23 cellular contexts compared by ENCODE assay signal in genomic region chr2:15670981-15671380, GRCh38.
"Had no signal": no experiment of that assay in that cellular context is flagged by ENCODE, and none has a peak within 500 bp of the region (broad histone marks: within the 10 kb centered on the region; RNA-seq: fewer than 3 reads in every experiment).

No MANE protein-coding gene starts in this region.

- H3K4me3 Mint-ChIP-seq: endodermal cell had no signal

- DNase-seq: colonic mucosa; cortex of kidney; dorsolateral prefrontal cortex; effector CD4-positive, alpha-beta T cell; effector memory CD4-positive, alpha-beta T cell; endodermal cell; erythroblast; esophagus squamous epithelium; foreskin fibroblast; foreskin melanocyte; gastrocnemius medialis; glutamatergic neuron; head of caudate nucleus; heart right ventricle; hippocampal formation; left cardiac atrium; left lung; left ventricle myocardium superior; lower lobe of right lung; mesendoderm; midbrain had no signal

- H3K9me3 ChIP-seq: colonic mucosa, esophagus squamous epithelium, gastrocnemius medialis, heart right ventricle, left lung, lower lobe of right lung had no signal

- H3K4me1 ChIP-seq: colonic mucosa, gastrocnemius medialis, left lung had no signal

- H3K4me3 ChIP-seq: colonic mucosa, dorsolateral prefrontal cortex, esophagus squamous epithelium, gastrocnemius medialis, heart right ventricle, left lung, lower lobe of right lung had no signal

- H3K27ac ChIP-seq: colonic mucosa, dorsolateral prefrontal cortex, epithelial cell of prostate, esophagus squamous epithelium, gastrocnemius medialis, left lung, lower lobe of right lung had no signal

- H3K27me3 ChIP-seq: colonic mucosa, esophagus squamous epithelium, gastrocnemius medialis, left lung had no signal

- H3K27ac Mint-ChIP-seq: endodermal cell had no signal

- H3K36me3 ChIP-seq: colonic mucosa, esophagus squamous epithelium, gastrocnemius medialis, heart right ventricle, left lung, lower lobe of right lung had no signal

- ATAC-seq: esophagus mucosa, gastrocnemius medialis, left cardiac atrium, left lung, left ventricle myocardium superior, lower lobe of right lung had no signal
